Comparison of ENCODE assay signal across 2 cellular contexts in the genomic region with DNA sequence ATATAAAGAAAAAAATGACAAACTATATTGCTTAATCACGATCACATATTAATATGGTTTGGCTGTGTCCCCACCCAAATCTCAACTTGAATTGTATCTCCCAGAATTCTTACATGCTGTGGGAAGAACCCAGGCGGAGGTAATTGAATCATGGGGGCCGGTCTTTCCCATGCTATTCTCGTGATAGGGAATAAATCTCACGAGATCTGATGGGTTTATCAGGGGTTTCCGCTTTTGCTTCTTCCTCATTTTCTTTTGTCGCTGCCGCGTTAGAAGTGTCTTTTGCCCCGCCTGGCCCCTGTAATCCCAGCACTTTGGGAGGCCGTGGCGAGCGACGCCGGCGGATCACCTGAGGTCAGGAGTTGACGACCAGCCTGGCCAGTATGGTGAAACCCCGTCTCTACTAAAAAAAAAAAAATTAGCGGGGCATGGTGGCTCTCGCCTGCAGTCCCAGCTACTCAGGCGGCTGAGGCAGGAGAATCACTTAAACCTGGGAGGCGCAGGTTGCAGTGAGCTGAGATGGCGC.
TF ChIP-seq lines count a peak whose summit lies in the region.

No MANE protein-coding gene starts in this region.

TF ChIP-seq in GM12878, 131 proteins besides CTCF, POLR2A, EP300 and RAD21:
- TF ChIP-seq, protein P1, sequence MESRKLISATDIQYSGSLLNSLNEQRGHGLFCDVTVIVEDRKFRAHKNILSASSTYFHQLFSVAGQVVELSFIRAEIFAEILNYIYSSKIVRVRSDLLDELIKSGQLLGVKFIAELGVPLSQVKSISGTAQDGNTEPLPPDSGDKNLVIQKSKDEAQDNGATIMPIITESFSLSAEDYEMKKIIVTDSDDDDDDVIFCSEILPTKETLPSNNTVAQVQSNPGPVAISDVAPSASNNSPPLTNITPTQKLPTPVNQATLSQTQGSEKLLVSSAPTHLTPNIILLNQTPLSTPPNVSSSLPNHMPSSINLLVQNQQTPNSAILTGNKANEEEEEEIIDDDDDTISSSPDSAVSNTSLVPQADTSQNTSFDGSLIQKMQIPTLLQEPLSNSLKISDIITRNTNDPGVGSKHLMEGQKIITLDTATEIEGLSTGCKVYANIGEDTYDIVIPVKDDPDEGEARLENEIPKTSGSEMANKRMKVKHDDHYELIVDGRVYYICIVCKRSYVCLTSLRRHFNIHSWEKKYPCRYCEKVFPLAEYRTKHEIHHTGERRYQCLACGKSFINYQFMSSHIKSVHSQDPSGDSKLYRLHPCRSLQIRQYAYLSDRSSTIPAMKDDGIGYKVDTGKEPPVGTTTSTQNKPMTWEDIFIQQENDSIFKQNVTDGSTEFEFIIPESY (IDR thresholded peaks at IDR 0.05): peak; percentile 90

TF ChIP-seq in K562, 482 proteins besides CTCF, POLR2A, EP300 and RAD21:
- TF ChIP-seq RBFOX2 (IDR thresholded peaks at IDR 0.05; ENCODE audit: low read depth, low read length) (peak; percentile 61), PHF8 (IDR thresholded peaks at IDR 0.05; ENCODE audit: borderline replicate concordance, low read length) (peak; percentile 21; the same call in 1 of the 2 replicates), CC2D1A (IDR thresholded peaks at IDR 0.05) (peak; percentile 17; the same call in 1 of the 2 replicates), POLR2G (IDR thresholded peaks at IDR 0.05; ENCODE audit: low read depth, low read length) (peak; percentile 59), CHD2 (IDR thresholded peaks at IDR 0.05; ENCODE audit: low read depth, low read length) (peak; percentile 67)
